In genomic region chr5:72566746-72567145, GRCh38 we compare ENCODE assay signal across 26 cellular contexts. TPM values are rescaled to one million over a fixed set of nuclear protein-coding genes. Genes with fewer than 3 reads are reported as not detected.
"Had no signal": no experiment of that assay in that cellular context is flagged by ENCODE, and none has a peak within 500 bp of the region (broad histone marks: within the 10 kb centered on the region; RNA-seq: fewer than 3 reads in every experiment).

No MANE protein-coding gene starts in this region.

- H3K27me3 ChIP-seq: brain microvascular endothelial cell, esophagus muscularis mucosa, foreskin keratinocyte, gastrocnemius medialis, heart left ventricle had no signal

- H3K36me3 ChIP-seq: brain microvascular endothelial cell, esophagus muscularis mucosa, gastrocnemius medialis, heart left ventricle had no signal

- H3K27ac ChIP-seq: brain microvascular endothelial cell, coronary artery, esophagus muscularis mucosa, foreskin keratinocyte, gastrocnemius medialis, heart left ventricle had no signal

- ATAC-seq: activated CD4-positive, alpha-beta T cell treated with anti-CD3 and anti-CD28 coated beads for 36 hours; activated T-cell treated with anti-CD3 and anti-CD28 coated beads, Interleukin-2, amount 50 U/mL, for 72 hours; effector memory CD8-positive, alpha-beta T cell; foreskin keratinocyte; gastrocnemius medialis; heart left ventricle had no signal

- H3K4me3 ChIP-seq: coronary artery, esophagus muscularis mucosa, gastrocnemius medialis, heart left ventricle had no signal

- H3K4me1 ChIP-seq: esophagus muscularis mucosa, foreskin keratinocyte, gastrocnemius medialis, heart left ventricle had no signal

- H3K9me3 ChIP-seq: esophagus muscularis mucosa, gastrocnemius medialis, heart left ventricle had no signal

- DNase-seq: activated CD4-positive, alpha-beta memory T cell treated with anti-CD3 and anti-CD28 coated beads, Interleukin-2, amount 10 ng/mL, durations not matched to agents 7 days and 5 days; activated CD4-positive, alpha-beta T cell treated with anti-CD3 and anti-CD28 coated beads for 36 hours; activated CD4-positive, alpha-beta T cell treated with anti-CD3 and anti-CD28 coated beads, Interleukin-2, amount 10 ng/mL, durations not matched to agents 7 days and 5 days; activated CD4-positive, alpha-beta T cell treated with anti-CD3 and anti-CD28 coated beads, Interleukin-2, amount 50 U/mL, for 4 hours; activated CD4-positive, CD25-positive, alpha-beta regulatory T cell; activated CD4-positive, CD25-positive, alpha-beta regulatory T cell treated with anti-CD3 and anti-CD28 coated beads, Interleukin-2, amount 50 U/mL, for 72 hours; activated CD8-positive, alpha-beta memory T cell treated with anti-CD3 and anti-CD28 coated beads, Interleukin-2, amount 50 U/mL, for 48 hours; activated gamma-delta T cell; activated naive CD4-positive, alpha-beta T cell; activated naive CD4-positive, alpha-beta T cell treated with anti-CD3 and anti-CD28 coated beads, Interleukin-2, amount 10 ng/mL, durations not matched to agents 7 days and 5 days; activated T-cell treated with anti-CD3 and anti-CD28 coated beads for 4 hours; activated T-cell treated with anti-CD3 and anti-CD28 coated beads, Interleukin-2, amount 50 U/mL, for 24 hours; activated T-cell treated with anti-CD3 and anti-CD28 coated beads, Interleukin-2, amount 50 U/mL, for 72 hours; amniotic stem cell; anterior cingulate cortex; brain microvascular endothelial cell; effector CD4-positive, alpha-beta T cell; effector memory CD8-positive, alpha-beta T cell; erythroblast; foreskin keratinocyte; gastrocnemius medialis; glutamatergic neuron; heart left ventricle; T-helper 2 cell had no signal

RNA-seq across cellular contexts. Expression of gene ZNF366, which starts 59.5 kb away (rescaled TPM):
- polyA plus RNA-seq: foreskin keratinocyte had no signal
